Comparison of ENCODE assay signal across 24 cellular contexts in the genomic region with DNA sequence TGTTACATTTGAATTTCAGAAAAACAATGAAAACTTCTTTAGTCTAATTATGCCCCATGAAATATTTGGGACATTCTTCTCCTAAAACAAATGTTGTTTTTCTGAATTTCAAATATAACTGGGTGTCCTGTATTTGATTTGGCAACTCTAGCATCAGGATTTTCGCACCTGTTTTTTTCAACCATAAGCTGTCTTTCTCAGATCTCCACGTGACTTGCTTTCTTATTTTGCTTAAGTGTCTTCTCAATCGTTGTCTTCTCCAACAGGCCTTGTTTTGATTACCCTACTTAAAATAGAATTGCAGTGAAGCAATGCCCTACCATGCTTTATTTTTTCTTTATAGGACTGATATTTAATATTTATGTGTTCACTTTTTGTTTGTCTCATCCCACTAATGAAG.
"Had no signal": no experiment of that assay in that cellular context is flagged by ENCODE, and none has a peak within 500 bp of the region (broad histone marks: within the 10 kb centered on the region; RNA-seq: fewer than 3 reads in every experiment).

No MANE protein-coding gene starts in this region.

- H3K9me3 ChIP-seq: left ventricle myocardium inferior, ovary, right atrium auricular region, suprapubic skin, thoracic aorta, tibial artery, uterus had no signal

- H3K4me1 ChIP-seq: left ventricle myocardium inferior, right atrium auricular region, suprapubic skin, tibial artery, uterus had no signal

- H3K4me3 Mint-ChIP-seq: immature natural killer cell; mesothelial cell of epicardium; naive thymus-derived CD4-positive, alpha-beta T cell; natural killer cell treated with Interleukin-12 subunit alpha and Interleukin-12 subunit beta and Interleukin-15 and Interleukin-18, amount 100 ng/mL, for 72 hours; stimulated activated effector memory CD8-positive, alpha-beta T cell treated with anti-CD3 and anti-CD28 coated beads, Interleukin-12 subunit alpha, Interleukin-12 subunit beta, amount 100 ng/mL, for 72 hours; stimulated activated naive CD8-positive, alpha-beta T cell treated with anti-CD3 and anti-CD28 coated beads, Interleukin-15, Interleukin-2, amounts not matched to agents 100 ng/mL and 50 ng/mL, for 24 hours had no signal

- H3K4me3 ChIP-seq: left ventricle myocardium inferior, lung, ovary, right atrium auricular region, skin epidermis, suprapubic skin, thoracic aorta, tibial artery, uterus had no signal

- DNase-seq: hypothalamus; immature natural killer cell; islet precursor cell; left ventricle myocardium inferior; mesendoderm; naive thymus-derived CD4-positive, alpha-beta T cell; ovary; stimulated activated CD4-positive, alpha-beta T cell treated with anti-CD3 and anti-CD28 coated beads, Interleukin-12 subunit alpha, Interleukin-12 subunit beta, amount 100 ng/mL, for 4 hours; stimulated activated CD4-positive, alpha-beta T cell treated with anti-CD3 and anti-CD28 coated beads, Interleukin-4, amount 100 ng/mL, for 24 hours; stimulated activated naive CD4-positive, alpha-beta T cell; tibial artery; trophoblast cell; uterus had no signal

- H3K27me3 Mint-ChIP-seq: naive thymus-derived CD4-positive, alpha-beta T cell; natural killer cell treated with Interleukin-12 subunit alpha and Interleukin-12 subunit beta and Interleukin-15 and Interleukin-18, amount 100 ng/mL, for 72 hours; progenitor cell of endocrine pancreas; stimulated activated naive CD8-positive, alpha-beta T cell treated with anti-CD3 and anti-CD28 coated beads, Interleukin-15, Interleukin-2, amounts not matched to agents 100 ng/mL and 50 ng/mL, for 24 hours had no signal

- ATAC-seq: naive thymus-derived CD4-positive, alpha-beta T cell; natural killer cell treated with Interleukin-12 subunit alpha and Interleukin-12 subunit beta and Interleukin-15 and Interleukin-18, amount 100 ng/mL, for 72 hours; sciatic nerve; stimulated activated effector memory CD8-positive, alpha-beta T cell treated with anti-CD3 and anti-CD28 coated beads, Interleukin-12 subunit alpha, Interleukin-12 subunit beta, amount 100 ng/mL, for 72 hours had no signal

- H3K36me3 Mint-ChIP-seq: mesothelial cell of epicardium; naive thymus-derived CD4-positive, alpha-beta T cell; stimulated activated effector memory CD8-positive, alpha-beta T cell treated with anti-CD3 and anti-CD28 coated beads, Interleukin-12 subunit alpha, Interleukin-12 subunit beta, amount 100 ng/mL, for 72 hours had no signal

- H3K36me3 ChIP-seq: left ventricle myocardium inferior, ovary, right atrium auricular region, suprapubic skin, thoracic aorta, tibial artery, uterus had no signal

- H3K27ac ChIP-seq: left ventricle myocardium inferior, ovary, right atrium auricular region, skin epidermis, suprapubic skin, thoracic aorta, tibial artery, uterus had no signal

- H3K4me1 Mint-ChIP-seq: immature natural killer cell; mesothelial cell of epicardium; naive thymus-derived CD4-positive, alpha-beta T cell; stimulated activated effector memory CD8-positive, alpha-beta T cell treated with anti-CD3 and anti-CD28 coated beads, Interleukin-12 subunit alpha, Interleukin-12 subunit beta, amount 100 ng/mL, for 72 hours had no signal

- H3K27me3 ChIP-seq: ovary, right atrium auricular region, suprapubic skin, tibial artery, uterus had no signal

- H3K9me3 Mint-ChIP-seq: mesothelial cell of epicardium had no signal

- H3K27ac Mint-ChIP-seq: immature natural killer cell; mesothelial cell of epicardium; naive thymus-derived CD4-positive, alpha-beta T cell; natural killer cell treated with Interleukin-12 subunit alpha and Interleukin-12 subunit beta and Interleukin-15 and Interleukin-18, amount 100 ng/mL, for 72 hours; progenitor cell of endocrine pancreas; stimulated activated effector memory CD8-positive, alpha-beta T cell treated with anti-CD3 and anti-CD28 coated beads, Interleukin-12 subunit alpha, Interleukin-12 subunit beta, amount 100 ng/mL, for 72 hours; stimulated activated naive CD8-positive, alpha-beta T cell treated with anti-CD3 and anti-CD28 coated beads, Interleukin-15, Interleukin-2, amounts not matched to agents 100 ng/mL and 50 ng/mL, for 24 hours had no signal
